Comparison of ENCODE assay signal across 25 cellular contexts in genomic region chr5:39579750-39580149, GRCh38.
A peak's percentile ranks its signal among the peaks of the same experiment; 100 is the strongest.
DNase-seq lines count a peak whose midpoint lies in the region; ATAC-seq, FAIRE-seq and TF ChIP-seq lines count a peak whose summit lies in the region.
"Had no signal": no experiment of that assay in that cellular context is flagged by ENCODE, and none has a peak within 500 bp of the region (broad histone marks: within the 10 kb centered on the region; RNA-seq: fewer than 3 reads in every experiment).

No MANE protein-coding gene starts in this region.

- no peak overlapping the region for H3K4me3 ChIP-seq in BLaER1 treated with 17β-estradiol and CSF1 and Interleukin-3, amounts not matched to agents 10 nM and 100 nM
- H3K4me3 ChIP-seq in PC-9 (no peak overlapping the region), parathyroid adenoma (ENCODE audit: low read depth, low read length) (no peak overlapping the region)
- H3K4me3 ChIP-seq: GM23248, HAP-1 had no signal

- H3K9me3 ChIP-seq in BLaER1 treated with 17β-estradiol and CSF1 and Interleukin-3, amounts not matched to agents 10 nM and 100 nM (replicated peaks in 1 of 11) = 0 out of 22 replicates have a peak, but pooled peaks cover 0 to 6% (median 0%) of the 10 kb centered on the region in 11 experiments
- no peaks in the 10 kb centered on the region for H3K9me3 ChIP-seq in PC-9 (ENCODE audit: insufficient read depth, low read depth)
- no peaks in the 10 kb centered on the region for H3K9me3 ChIP-seq in parathyroid adenoma (ENCODE audit: control insufficient read depth, low read length)
- H3K9me3 ChIP-seq: HAP-1 had no signal

- peak; percentile 54 for ATAC-seq in left colon
- ATAC-seq: CD8-positive, alpha-beta T cell; SK-N-SH treated with all-trans-retinoic acid at 6 μM for 48 hours had no signal

- H4K20me1 ChIP-seq in BLaER1 treated with 17β-estradiol and CSF1 and Interleukin-3, amounts not matched to agents 10 nM and 100 nM = no peaks in the 10 kb centered on the region
- no peaks in the 10 kb centered on the region for H4K20me1 ChIP-seq in PC-9 (ENCODE audit: insufficient read depth)

- H3K9ac ChIP-seq in BLaER1 treated with 17β-estradiol and CSF1 and Interleukin-3, amounts not matched to agents 10 nM and 100 nM = no peak overlapping the region
- no peak overlapping the region for H3K9ac ChIP-seq in parathyroid adenoma
- H3K9ac ChIP-seq: GM23248, KMS-11 had no signal

- BruUV-seq in PC-9 (replicated peaks; lab: Mats Ljungman, UMichigan) = no TSS peak

- H3K4me1 ChIP-seq in BLaER1 treated with 17β-estradiol and CSF1 and Interleukin-3, amounts not matched to agents 10 nM and 100 nM = peaks cover 18 to 36% (median 28%) of the 10 kb centered on the region in 10 experiments
- H3K4me1 ChIP-seq in PC-9 (replicated peaks; ENCODE audit: insufficient read depth) (no peaks in the 10 kb centered on the region), parathyroid adenoma (peaks cover 6% of the 10 kb centered on the region)
- H3K4me1 ChIP-seq: HAP-1 had no signal

- POLR2A ChIA-PET in PC-9 (lab: Charles Lee; ENCODE audit: unreplicated experiment) = no interaction called here

- peak overlapping the region in 8 of 11 experiments; percentile 17 to 73 (median 58); a peak in 14 of 22 replicates for H3K27ac ChIP-seq in BLaER1 treated with 17β-estradiol and CSF1 and Interleukin-3, amounts not matched to agents 10 nM and 100 nM
- H3K27ac ChIP-seq in PC-9 (no peak overlapping the region), parathyroid adenoma (no peak overlapping the region)
- H3K27ac ChIP-seq: GM23248, KMS-11 had no signal

- H3K27me3 ChIP-seq in BLaER1 treated with 17β-estradiol and CSF1 and Interleukin-3, amounts not matched to agents 10 nM and 100 nM = no peaks in the 10 kb centered on the region
- H3K27me3 ChIP-seq in PC-9 (ENCODE audit: insufficient read depth, low read depth) = no peaks in the 10 kb centered on the region
- no peaks in the 10 kb centered on the region for H3K27me3 ChIP-seq in parathyroid adenoma (ENCODE audit: control insufficient read depth, insufficient read depth, low read length)

- DNase-seq in PC-9 (no peak), left colon (no peak), inferior parietal cortex (ENCODE audit: extremely low spot score) (no peak), NCI-H2196 (lab: John Stamatoyannopoulos, UW; ENCODE audit: unreplicated experiment) (no peak), RCC 7860 (ENCODE audit: low spot score) (no peak), NCI-H82 (lab: John Stamatoyannopoulos, UW) (no peak)
- DNase-seq: 8988T; C1 segment of cervical spinal cord; Calu3; CD8-positive, alpha-beta T cell; DMS153; GM23248; IMR-90; NCI-H1105 treated with DMSO at 0.1 percent for 48 hours; NCI-H2029 treated with DMSO at 0.1 percent for 48 hours; NCI-H345; NCI-H524; SIG-M5 had no signal

- no peak for TF ChIP-seq CTCF in PC-9 (conservative IDR thresholded peaks at IDR 0.05)
- no peak for TF ChIP-seq CTCF in parathyroid adenoma (IDR thresholded peaks at IDR 0.05)

- H3K79me2 ChIP-seq in PC-9 (ENCODE audit: low read depth) (no peaks in the 10 kb centered on the region), parathyroid adenoma (no peaks in the 10 kb centered on the region)

- intact Hi-C loops in PC-9 (cut with micrococcal nuclease; ENCODE audit: unreplicated experiment) = loop anchor here (1.0 to 10.0 kb wide), 8 partner anchors 135 to 1945 kb away; partner anchors contain the start of gene TTC33
- intact Hi-C loops in left colon (cut with DNase I, micrococcal nuclease) = loop anchor here in 1 of 2 donors (5.0 to 10.0 kb wide), 3 partner anchors 1108 to 1295 kb away; no protein-coding TSS in a partner anchor

- H3K4me2 ChIP-seq in BLaER1 treated with 17β-estradiol and CSF1 and Interleukin-3, amounts not matched to agents 10 nM and 100 nM = peak overlapping the region in 6 of 11 experiments; percentile 69 to 86 (median 76); a peak in 8 of 22 replicates
- H3K4me2 ChIP-seq in PC-9 (no peak overlapping the region), parathyroid adenoma (ENCODE audit: low read length) (no peak overlapping the region)
- H3K4me2 ChIP-seq: KMS-11 had no signal

- no peaks in the 10 kb centered on the region for H3K36me3 ChIP-seq in BLaER1 treated with 17β-estradiol and CSF1 and Interleukin-3, amounts not matched to agents 10 nM and 100 nM
- H3K36me3 ChIP-seq in PC-9 (ENCODE audit: low read depth) = no peaks in the 10 kb centered on the region
- H3K36me3 ChIP-seq in parathyroid adenoma (ENCODE audit: control insufficient read depth, insufficient read depth, low read length) = no peaks in the 10 kb centered on the region
- H3K36me3 ChIP-seq: HAP-1 had no signal

- CTCF ChIA-PET in PC-9 (lab: Charles Lee) = interaction anchor here (0.6 to 0.7 kb wide), 2 partner anchors 121 to 1105 kb away, joined by 3 read pairs; no protein-coding TSS in a partner anchor

- no peaks in the 10 kb centered on the region for H3F3A ChIP-seq in PC-9 (ENCODE audit: insufficient read depth, low read depth)

- H2AFZ ChIP-seq in PC-9 (peak overlapping the region; percentile 28; the same call in 1 of the 2 replicates), parathyroid adenoma (peak overlapping the region; percentile 4)
- H2AFZ ChIP-seq: GM23248 had no signal

- FAIRE-seq in RCC 7860 (lab: Jason Lieb, UNC) = no peak
- FAIRE-seq: GM12891, HTR-8/SVneo had no signal

- H3K9me2 ChIP-seq in PC-9 (ENCODE audit: insufficient read depth) = no peaks in the 10 kb centered on the region; the same call in 1 of the 2 replicates

Comparison
In these comparisons a context has a peak if more than half of its experiments do, and no peak if none do; other contexts are left out.
1. H3K27ac ChIP-seq: peak in BLaER1 treated with 17β-estradiol and CSF1 and Interleukin-3, amounts not matched to agents 10 nM and 100 nM (8 of 11); none in PC-9 (single experiment) and parathyroid adenoma (single experiment).
2. H3K4me2 ChIP-seq: peak in BLaER1 treated with 17β-estradiol and CSF1 and Interleukin-3, amounts not matched to agents 10 nM and 100 nM (6 of 11); none in PC-9 (single experiment) and parathyroid adenoma (single experiment).